ENCODE assay signal across 1 cellular context in the genomic region with DNA sequence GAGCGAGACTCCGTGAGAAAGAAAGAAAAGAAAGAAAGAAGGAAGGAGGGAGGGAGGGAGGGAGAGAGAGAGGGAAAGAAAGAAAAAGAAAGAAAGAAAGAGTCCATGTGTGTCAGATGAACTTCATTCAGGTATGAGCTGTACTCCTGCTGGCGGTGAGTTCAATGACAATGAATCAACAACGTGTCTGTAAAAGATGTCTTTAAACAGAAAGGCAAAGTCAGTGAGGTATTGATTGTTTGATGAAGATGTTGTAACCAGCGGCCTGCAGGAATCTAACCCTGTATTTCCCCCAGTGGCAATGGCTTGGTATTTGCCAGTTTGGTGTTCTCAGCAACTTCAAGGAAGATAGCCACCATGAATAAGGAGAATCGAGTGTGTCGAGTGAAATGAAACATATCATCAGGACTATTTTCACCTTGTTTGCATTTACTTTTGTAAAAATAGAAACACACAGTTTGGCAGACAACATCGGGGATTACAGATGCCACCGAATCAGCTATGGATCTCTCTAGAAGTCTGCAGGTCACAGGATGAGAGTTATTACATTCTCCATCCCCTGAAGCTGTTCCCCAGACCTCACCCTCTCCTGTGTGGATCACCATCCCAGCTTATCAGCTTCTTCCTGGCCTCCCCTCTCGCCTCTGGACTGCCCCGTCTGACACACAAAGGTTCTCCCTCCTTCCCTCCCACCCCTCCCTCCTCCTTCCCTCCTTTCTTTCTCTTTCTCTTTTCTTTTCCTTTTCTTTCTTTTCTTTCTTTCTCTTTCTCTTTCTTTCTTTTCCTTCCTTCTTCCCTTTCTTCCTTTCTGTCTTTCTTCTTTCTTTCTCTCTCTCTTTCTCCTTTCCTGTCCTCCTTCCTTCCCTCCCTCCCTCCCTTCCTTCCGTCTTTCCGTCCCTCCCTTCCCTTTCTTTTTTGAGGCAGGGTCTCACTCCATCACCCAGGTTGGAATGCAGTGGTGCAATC.
A peak's percentile ranks its signal among the peaks of the same experiment; 100 is the strongest.
TF ChIP-seq lines count a peak whose summit lies in the region.

No MANE protein-coding gene starts in this region.

TF ChIP-seq in HepG2, 621 proteins besides CTCF, POLR2A, EP300 and RAD21 (continued from another document and continues in another):
- TF ChIP-seq, protein P1, sequence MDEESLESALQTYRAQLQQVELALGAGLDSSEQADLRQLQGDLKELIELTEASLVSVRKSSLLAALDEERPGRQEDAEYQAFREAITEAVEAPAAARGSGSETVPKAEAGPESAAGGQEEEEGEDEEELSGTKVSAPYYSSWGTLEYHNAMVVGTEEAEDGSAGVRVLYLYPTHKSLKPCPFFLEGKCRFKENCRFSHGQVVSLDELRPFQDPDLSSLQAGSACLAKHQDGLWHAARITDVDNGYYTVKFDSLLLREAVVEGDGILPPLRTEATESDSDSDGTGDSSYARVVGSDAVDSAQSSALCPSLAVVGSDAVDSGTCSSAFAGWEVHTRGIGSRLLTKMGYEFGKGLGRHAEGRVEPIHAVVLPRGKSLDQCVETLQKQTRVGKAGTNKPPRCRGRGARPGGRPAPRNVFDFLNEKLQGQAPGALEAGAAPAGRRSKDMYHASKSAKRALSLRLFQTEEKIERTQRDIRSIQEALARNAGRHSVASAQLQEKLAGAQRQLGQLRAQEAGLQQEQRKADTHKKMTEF (CRISPR knock-in tag; IDR thresholded peaks at IDR 0.05), result peak; percentile 54; the same call in 1 of the 2 replicates
- TF ChIP-seq, protein P2, sequence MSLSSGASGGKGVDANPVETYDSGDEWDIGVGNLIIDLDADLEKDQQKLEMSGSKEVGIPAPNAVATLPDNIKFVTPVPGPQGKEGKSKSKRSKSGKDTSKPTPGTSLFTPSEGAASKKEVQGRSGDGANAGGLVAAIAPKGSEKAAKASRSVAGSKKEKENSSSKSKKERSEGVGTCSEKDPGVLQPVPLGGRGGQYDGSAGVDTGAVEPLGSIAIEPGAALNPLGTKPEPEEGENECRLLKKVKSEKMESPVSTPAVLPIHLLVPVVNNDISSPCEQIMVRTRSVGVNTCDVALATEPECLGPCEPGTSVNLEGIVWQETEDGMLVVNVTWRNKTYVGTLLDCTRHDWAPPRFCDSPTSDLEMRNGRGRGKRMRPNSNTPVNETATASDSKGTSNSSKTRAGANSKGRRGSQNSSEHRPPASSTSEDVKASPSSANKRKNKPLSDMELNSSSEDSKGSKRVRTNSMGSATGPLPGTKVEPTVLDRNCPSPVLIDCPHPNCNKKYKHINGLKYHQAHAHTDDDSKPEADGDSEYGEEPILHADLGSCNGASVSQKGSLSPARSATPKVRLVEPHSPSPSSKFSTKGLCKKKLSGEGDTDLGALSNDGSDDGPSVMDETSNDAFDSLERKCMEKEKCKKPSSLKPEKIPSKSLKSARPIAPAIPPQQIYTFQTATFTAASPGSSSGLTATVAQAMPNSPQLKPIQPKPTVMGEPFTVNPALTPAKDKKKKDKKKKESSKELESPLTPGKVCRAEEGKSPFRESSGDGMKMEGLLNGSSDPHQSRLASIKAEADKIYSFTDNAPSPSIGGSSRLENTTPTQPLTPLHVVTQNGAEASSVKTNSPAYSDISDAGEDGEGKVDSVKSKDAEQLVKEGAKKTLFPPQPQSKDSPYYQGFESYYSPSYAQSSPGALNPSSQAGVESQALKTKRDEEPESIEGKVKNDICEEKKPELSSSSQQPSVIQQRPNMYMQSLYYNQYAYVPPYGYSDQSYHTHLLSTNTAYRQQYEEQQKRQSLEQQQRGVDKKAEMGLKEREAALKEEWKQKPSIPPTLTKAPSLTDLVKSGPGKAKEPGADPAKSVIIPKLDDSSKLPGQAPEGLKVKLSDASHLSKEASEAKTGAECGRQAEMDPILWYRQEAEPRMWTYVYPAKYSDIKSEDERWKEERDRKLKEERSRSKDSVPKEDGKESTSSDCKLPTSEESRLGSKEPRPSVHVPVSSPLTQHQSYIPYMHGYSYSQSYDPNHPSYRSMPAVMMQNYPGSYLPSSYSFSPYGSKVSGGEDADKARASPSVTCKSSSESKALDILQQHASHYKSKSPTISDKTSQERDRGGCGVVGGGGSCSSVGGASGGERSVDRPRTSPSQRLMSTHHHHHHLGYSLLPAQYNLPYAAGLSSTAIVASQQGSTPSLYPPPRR (CRISPR knock-in tag; IDR thresholded peaks at IDR 0.05; ENCODE audit: borderline replicate concordance), result 0 out of 2 replicates have a peak, but pooled peaks have one; percentile 20
- TF ChIP-seq NRL (CRISPR knock-in tag; IDR thresholded peaks at IDR 0.05; ENCODE audit: borderline replicate concordance) (no peak), HDAC2 (CRISPR knock-in tag; IDR thresholded peaks at IDR 0.05) (peak; percentile 64; the same call in 1 of the 2 replicates), ZNF367 (CRISPR knock-in tag; IDR thresholded peaks at IDR 0.05; ENCODE audit: borderline replicate concordance) (no peak), MBD4 (IDR thresholded peaks at IDR 0.05; ENCODE audit: borderline replicate concordance, low read length) (no peak), ZNF44 (CRISPR knock-in tag; IDR thresholded peaks at IDR 0.05) (no peak), SYNCRIP (IDR thresholded peaks at IDR 0.05; ENCODE audit: insufficient read depth, low read depth, low read length) (no peak), ZMAT3 (CRISPR knock-in tag; conservative IDR thresholded peaks at IDR 0.05) (no peak), TCF7L2 (IDR thresholded peaks at IDR 0.05; ENCODE audit: low read depth, low read length) (peak; percentile 47; the same call in 1 of the 2 replicates), ZNF441 (CRISPR knock-in tag; IDR thresholded peaks at IDR 0.05; ENCODE audit: borderline replicate concordance) (no peak), NFKB2 (CRISPR knock-in tag; IDR thresholded peaks at IDR 0.05; ENCODE audit: borderline replicate concordance) (no peak), RARA (CRISPR knock-in tag; IDR thresholded peaks at IDR 0.05) (peak; percentile 54), ZNF788 (CRISPR knock-in tag; IDR thresholded peaks at IDR 0.05; ENCODE audit: borderline replicate concordance) (no peak), DPF2 (CRISPR knock-in tag; IDR thresholded peaks at IDR 0.05; ENCODE audit: borderline replicate concordance, low read depth) (peak; percentile 29; the same call in 1 of the 2 replicates), SRY (CRISPR knock-in tag; IDR thresholded peaks at IDR 0.05) (no peak), ZSCAN29 (CRISPR knock-in tag; conservative IDR thresholded peaks at IDR 0.05) (no peak), ZNF546 (CRISPR knock-in tag; conservative IDR thresholded peaks at IDR 0.05) (no peak), FOSL2 (CRISPR knock-in tag; IDR thresholded peaks at IDR 0.05) (peak; percentile 79), ZNF598 (CRISPR knock-in tag; IDR thresholded peaks at IDR 0.05; ENCODE audit: borderline replicate concordance) (no peak), NCOR1 (IDR thresholded peaks at IDR 0.05; ENCODE audit: borderline replicate concordance, low read length) (no peak), HNRNPK (IDR thresholded peaks at IDR 0.05; ENCODE audit: low read depth, low read length, poor library complexity, severe bottlenecking) (peak; percentile 64), RFX3 (CRISPR knock-in tag; IDR thresholded peaks at IDR 0.05) (no peak), KAT8 (CRISPR knock-in tag; IDR thresholded peaks at IDR 0.05) (peak; percentile 37), ZNF501 (CRISPR knock-in tag; IDR thresholded peaks at IDR 0.05) (no peak), SALL1 (CRISPR knock-in tag; IDR thresholded peaks at IDR 0.05) (no peak)
- TF ChIP-seq, protein P3, sequence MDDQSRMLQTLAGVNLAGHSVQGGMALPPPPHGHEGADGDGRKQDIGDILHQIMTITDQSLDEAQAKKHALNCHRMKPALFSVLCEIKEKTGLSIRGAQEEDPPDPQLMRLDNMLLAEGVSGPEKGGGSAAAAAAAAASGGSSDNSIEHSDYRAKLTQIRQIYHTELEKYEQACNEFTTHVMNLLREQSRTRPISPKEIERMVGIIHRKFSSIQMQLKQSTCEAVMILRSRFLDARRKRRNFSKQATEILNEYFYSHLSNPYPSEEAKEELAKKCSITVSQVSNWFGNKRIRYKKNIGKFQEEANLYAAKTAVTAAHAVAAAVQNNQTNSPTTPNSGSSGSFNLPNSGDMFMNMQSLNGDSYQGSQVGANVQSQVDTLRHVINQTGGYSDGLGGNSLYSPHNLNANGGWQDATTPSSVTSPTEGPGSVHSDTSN (CRISPR knock-in tag; IDR thresholded peaks at IDR 0.05; ENCODE audit: borderline replicate concordance), result no peak
- TF ChIP-seq, protein P4, sequence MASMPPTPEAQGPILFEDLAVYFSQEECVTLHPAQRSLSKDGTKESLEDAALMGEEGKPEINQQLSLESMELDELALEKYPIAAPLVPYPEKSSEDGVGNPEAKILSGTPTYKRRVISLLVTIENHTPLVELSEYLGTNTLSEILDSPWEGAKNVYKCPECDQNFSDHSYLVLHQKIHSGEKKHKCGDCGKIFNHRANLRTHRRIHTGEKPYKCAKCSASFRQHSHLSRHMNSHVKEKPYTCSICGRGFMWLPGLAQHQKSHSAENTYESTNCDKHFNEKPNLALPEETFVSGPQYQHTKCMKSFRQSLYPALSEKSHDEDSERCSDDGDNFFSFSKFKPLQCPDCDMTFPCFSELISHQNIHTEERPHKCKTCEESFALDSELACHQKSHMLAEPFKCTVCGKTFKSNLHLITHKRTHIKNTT (CRISPR knock-in tag; IDR thresholded peaks at IDR 0.05), result no peak
- TF ChIP-seq, protein P5, sequence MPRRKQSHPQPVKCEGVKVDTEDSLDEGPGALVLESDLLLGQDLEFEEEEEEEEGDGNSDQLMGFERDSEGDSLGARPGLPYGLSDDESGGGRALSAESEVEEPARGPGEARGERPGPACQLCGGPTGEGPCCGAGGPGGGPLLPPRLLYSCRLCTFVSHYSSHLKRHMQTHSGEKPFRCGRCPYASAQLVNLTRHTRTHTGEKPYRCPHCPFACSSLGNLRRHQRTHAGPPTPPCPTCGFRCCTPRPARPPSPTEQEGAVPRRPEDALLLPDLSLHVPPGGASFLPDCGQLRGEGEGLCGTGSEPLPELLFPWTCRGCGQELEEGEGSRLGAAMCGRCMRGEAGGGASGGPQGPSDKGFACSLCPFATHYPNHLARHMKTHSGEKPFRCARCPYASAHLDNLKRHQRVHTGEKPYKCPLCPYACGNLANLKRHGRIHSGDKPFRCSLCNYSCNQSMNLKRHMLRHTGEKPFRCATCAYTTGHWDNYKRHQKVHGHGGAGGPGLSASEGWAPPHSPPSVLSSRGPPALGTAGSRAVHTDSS (CRISPR knock-in tag; conservative IDR thresholded peaks at IDR 0.05), result no peak
- TF ChIP-seq, protein P6, sequence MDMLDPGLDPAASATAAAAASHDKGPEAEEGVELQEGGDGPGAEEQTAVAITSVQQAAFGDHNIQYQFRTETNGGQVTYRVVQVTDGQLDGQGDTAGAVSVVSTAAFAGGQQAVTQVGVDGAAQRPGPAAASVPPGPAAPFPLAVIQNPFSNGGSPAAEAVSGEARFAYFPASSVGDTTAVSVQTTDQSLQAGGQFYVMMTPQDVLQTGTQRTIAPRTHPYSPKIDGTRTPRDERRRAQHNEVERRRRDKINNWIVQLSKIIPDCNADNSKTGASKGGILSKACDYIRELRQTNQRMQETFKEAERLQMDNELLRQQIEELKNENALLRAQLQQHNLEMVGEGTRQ (IDR thresholded peaks at IDR 0.05; ENCODE audit: low read depth, low read length), result no peak
- TF ChIP-seq, protein P6 (CRISPR knock-in tag; IDR thresholded peaks at IDR 0.05; ENCODE audit: borderline replicate concordance), result no peak
- TF ChIP-seq, protein P7, sequence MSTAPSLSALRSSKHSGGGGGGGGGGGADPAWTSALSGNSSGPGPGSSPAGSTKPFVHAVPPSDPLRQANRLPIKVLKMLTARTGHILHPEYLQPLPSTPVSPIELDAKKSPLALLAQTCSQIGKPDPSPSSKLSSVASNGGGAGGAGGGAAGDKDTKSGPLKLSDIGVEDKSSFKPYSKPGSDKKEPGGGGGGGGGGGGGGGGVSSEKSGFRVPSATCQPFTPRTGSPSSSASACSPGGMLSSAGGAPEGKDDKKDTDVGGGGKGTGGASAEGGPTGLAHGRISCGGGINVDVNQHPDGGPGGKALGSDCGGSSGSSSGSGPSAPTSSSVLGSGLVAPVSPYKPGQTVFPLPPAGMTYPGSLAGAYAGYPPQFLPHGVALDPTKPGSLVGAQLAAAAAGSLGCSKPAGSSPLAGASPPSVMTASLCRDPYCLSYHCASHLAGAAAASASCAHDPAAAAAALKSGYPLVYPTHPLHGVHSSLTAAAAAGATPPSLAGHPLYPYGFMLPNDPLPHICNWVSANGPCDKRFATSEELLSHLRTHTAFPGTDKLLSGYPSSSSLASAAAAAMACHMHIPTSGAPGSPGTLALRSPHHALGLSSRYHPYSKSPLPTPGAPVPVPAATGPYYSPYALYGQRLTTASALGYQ (CRISPR knock-in tag; IDR thresholded peaks at IDR 0.05), result 0 out of 2 replicates have a peak, but pooled peaks have one; percentile 27
- TF ChIP-seq, protein P8, sequence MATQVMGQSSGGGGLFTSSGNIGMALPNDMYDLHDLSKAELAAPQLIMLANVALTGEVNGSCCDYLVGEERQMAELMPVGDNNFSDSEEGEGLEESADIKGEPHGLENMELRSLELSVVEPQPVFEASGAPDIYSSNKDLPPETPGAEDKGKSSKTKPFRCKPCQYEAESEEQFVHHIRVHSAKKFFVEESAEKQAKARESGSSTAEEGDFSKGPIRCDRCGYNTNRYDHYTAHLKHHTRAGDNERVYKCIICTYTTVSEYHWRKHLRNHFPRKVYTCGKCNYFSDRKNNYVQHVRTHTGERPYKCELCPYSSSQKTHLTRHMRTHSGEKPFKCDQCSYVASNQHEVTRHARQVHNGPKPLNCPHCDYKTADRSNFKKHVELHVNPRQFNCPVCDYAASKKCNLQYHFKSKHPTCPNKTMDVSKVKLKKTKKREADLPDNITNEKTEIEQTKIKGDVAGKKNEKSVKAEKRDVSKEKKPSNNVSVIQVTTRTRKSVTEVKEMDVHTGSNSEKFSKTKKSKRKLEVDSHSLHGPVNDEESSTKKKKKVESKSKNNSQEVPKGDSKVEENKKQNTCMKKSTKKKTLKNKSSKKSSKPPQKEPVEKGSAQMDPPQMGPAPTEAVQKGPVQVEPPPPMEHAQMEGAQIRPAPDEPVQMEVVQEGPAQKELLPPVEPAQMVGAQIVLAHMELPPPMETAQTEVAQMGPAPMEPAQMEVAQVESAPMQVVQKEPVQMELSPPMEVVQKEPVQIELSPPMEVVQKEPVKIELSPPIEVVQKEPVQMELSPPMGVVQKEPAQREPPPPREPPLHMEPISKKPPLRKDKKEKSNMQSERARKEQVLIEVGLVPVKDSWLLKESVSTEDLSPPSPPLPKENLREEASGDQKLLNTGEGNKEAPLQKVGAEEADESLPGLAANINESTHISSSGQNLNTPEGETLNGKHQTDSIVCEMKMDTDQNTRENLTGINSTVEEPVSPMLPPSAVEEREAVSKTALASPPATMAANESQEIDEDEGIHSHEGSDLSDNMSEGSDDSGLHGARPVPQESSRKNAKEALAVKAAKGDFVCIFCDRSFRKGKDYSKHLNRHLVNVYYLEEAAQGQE (IDR thresholded peaks at IDR 0.05; ENCODE audit: borderline replicate concordance in 1 of 2, low read depth in 1 of 2, low read length in 2 of 2), result no peak
- TF ChIP-seq, protein P9, sequence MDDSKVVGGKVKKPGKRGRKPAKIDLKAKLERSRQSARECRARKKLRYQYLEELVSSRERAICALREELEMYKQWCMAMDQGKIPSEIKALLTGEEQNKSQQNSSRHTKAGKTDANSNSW (CRISPR knock-in tag; IDR thresholded peaks at IDR 0.05; ENCODE audit: borderline replicate concordance), result no peak
